1 cellular context compared by ENCODE assay signal in genomic region chr2:86105252-86105968, GRCh38.
TF ChIP-seq lines count a peak whose summit lies in the region.

TSS of gene POLR1A (minus strand) at chr2:86105886. CDS start at chr2:86105776, 110 bp downstream.

TF ChIP-seq in HepG2, 621 proteins besides CTCF, POLR2A, EP300 and RAD21 (continued from another document and continues in another):
- TF ChIP-seq PRDM10 (CRISPR knock-in tag; IDR thresholded peaks at IDR 0.05; ENCODE audit: low read depth) = no peak
- TF ChIP-seq PAWR (CRISPR knock-in tag; IDR thresholded peaks at IDR 0.05; ENCODE audit: borderline replicate concordance) = no peak
- TF ChIP-seq ZNF646 (CRISPR knock-in tag; IDR thresholded peaks at IDR 0.05) = no peak
- no peak for TF ChIP-seq ZNF841 (CRISPR knock-in tag; IDR thresholded peaks at IDR 0.05; ENCODE audit: borderline replicate concordance)
- no peak; the same call in 1 of the 2 replicates for TF ChIP-seq NKX3-1 (CRISPR knock-in tag; IDR thresholded peaks at IDR 0.05)
- TF ChIP-seq ZSCAN29 (CRISPR knock-in tag; conservative IDR thresholded peaks at IDR 0.05) = no peak
- peak; percentile 46; the same call in 1 of the 2 replicates for TF ChIP-seq GABPB1 (CRISPR knock-in tag; IDR thresholded peaks at IDR 0.05)
- TF ChIP-seq TBX2 (CRISPR knock-in tag; IDR thresholded peaks at IDR 0.05; ENCODE audit: borderline replicate concordance) = no peak
- TF ChIP-seq ZNF768 (CRISPR knock-in tag; IDR thresholded peaks at IDR 0.05) = no peak
- no peak for TF ChIP-seq RNF219 (CRISPR knock-in tag; IDR thresholded peaks at IDR 0.05)
- TF ChIP-seq ZNF703 (CRISPR knock-in tag; IDR thresholded peaks at IDR 0.05; ENCODE audit: borderline replicate concordance) = no peak
- no peak for TF ChIP-seq JDP2 (CRISPR knock-in tag; IDR thresholded peaks at IDR 0.05; ENCODE audit: borderline replicate concordance)
- no peak; the same call in none of the 2 replicates for TF ChIP-seq ZNF547 (CRISPR knock-in tag; IDR thresholded peaks at IDR 0.05)
- no peak; the same call in 1 of the 2 replicates for TF ChIP-seq ZNF747 (CRISPR knock-in tag; IDR thresholded peaks at IDR 0.05; ENCODE audit: borderline replicate concordance)
- no peak for TF ChIP-seq ZNF572 (CRISPR knock-in tag; IDR thresholded peaks at IDR 0.05)
- no peak; the same call in 1 of the 2 replicates for TF ChIP-seq TARDBP (CRISPR knock-in tag; IDR thresholded peaks at IDR 0.05)
- TF ChIP-seq ZNF792 (CRISPR knock-in tag; IDR thresholded peaks at IDR 0.05) = 0 out of 2 replicates have a peak, but pooled peaks have one; percentile 10
- TF ChIP-seq DDIT3 (CRISPR knock-in tag; IDR thresholded peaks at IDR 0.05) = no peak
- TF ChIP-seq AGO1 (IDR thresholded peaks at IDR 0.05; ENCODE audit: low read depth, low read length, poor library complexity, severe bottlenecking) = no peak
- TF ChIP-seq CSRNP1 (CRISPR knock-in tag; IDR thresholded peaks at IDR 0.05) = no peak
- no peak for TF ChIP-seq ELF1 (CRISPR knock-in tag; IDR thresholded peaks at IDR 0.05)
- TF ChIP-seq ARHGAP35 (CRISPR knock-in tag; IDR thresholded peaks at IDR 0.05; ENCODE audit: borderline replicate concordance) = no peak
- no peak for TF ChIP-seq ZNF414 (CRISPR knock-in tag; IDR thresholded peaks at IDR 0.05)
- peak; percentile 7; the same call in 1 of the 2 replicates for TF ChIP-seq SNAPC5 (CRISPR knock-in tag; IDR thresholded peaks at IDR 0.05; ENCODE audit: borderline replicate concordance)
- TF ChIP-seq NFIC (IDR thresholded peaks at IDR 0.05; ENCODE audit: low read length) = no peak
- TF ChIP-seq ZFP1 (CRISPR knock-in tag; IDR thresholded peaks at IDR 0.05) = no peak
- no peak for TF ChIP-seq ELK4 (CRISPR knock-in tag; IDR thresholded peaks at IDR 0.05; ENCODE audit: borderline replicate concordance)
- TF ChIP-seq TCF7 (IDR thresholded peaks at IDR 0.05; ENCODE audit: low read depth) = no peak
- no peak for TF ChIP-seq HHEX (CRISPR knock-in tag; IDR thresholded peaks at IDR 0.05)
- TF ChIP-seq STAT6 (CRISPR knock-in tag; IDR thresholded peaks at IDR 0.05; ENCODE audit: borderline replicate concordance) = no peak
- no peak for TF ChIP-seq SP140L (CRISPR knock-in tag; IDR thresholded peaks at IDR 0.05; ENCODE audit: borderline replicate concordance)
- no peak for TF ChIP-seq SIX4 (CRISPR knock-in tag; IDR thresholded peaks at IDR 0.05)
- TF ChIP-seq CHCHD3 (CRISPR knock-in tag; IDR thresholded peaks at IDR 0.05) = no peak
- TF ChIP-seq ZBTB38 (CRISPR knock-in tag; IDR thresholded peaks at IDR 0.05) = 0 out of 2 replicates have a peak, but pooled peaks have one; percentile 41
- TF ChIP-seq SCMH1 (CRISPR knock-in tag; IDR thresholded peaks at IDR 0.05; ENCODE audit: borderline replicate concordance) = no peak
- TF ChIP-seq RBFOX2 (IDR thresholded peaks at IDR 0.05; ENCODE audit: low read depth, low read length) = peak; percentile 48
- TF ChIP-seq ZSCAN12 (CRISPR knock-in tag; IDR thresholded peaks at IDR 0.05) = no peak
- no peak for TF ChIP-seq ZNF616 (CRISPR knock-in tag; IDR thresholded peaks at IDR 0.05; ENCODE audit: low read depth)
- TF ChIP-seq TAF1 (CRISPR knock-in tag; IDR thresholded peaks at IDR 0.05) = no peak; the same call in 1 of the 2 replicates
- TF ChIP-seq ZBTB33 (CRISPR knock-in tag; IDR thresholded peaks at IDR 0.05) = no peak
- 0 out of 2 replicates have a peak, but pooled peaks have one; percentile 16 for TF ChIP-seq ZNF761 (CRISPR knock-in tag; conservative IDR thresholded peaks at IDR 0.05)
